ENCODE assay signal across 15 cellular contexts in genomic region chr14:30243157-30243556, GRCh38.
"Had no signal": no experiment of that assay in that cellular context is flagged by ENCODE, and none has a peak within 500 bp of the region (broad histone marks: within the 10 kb centered on the region; RNA-seq: fewer than 3 reads in every experiment).

No MANE protein-coding gene starts in this region.

- H3K36me3 ChIP-seq: gastrocnemius medialis, heart right ventricle, left ventricle myocardium inferior had no signal

- H3K4me3 ChIP-seq: gastrocnemius medialis, heart right ventricle, left ventricle myocardium inferior had no signal

- DNase-seq: activated CD8-positive, alpha-beta memory T cell treated with anti-CD3 and anti-CD28 coated beads, Interleukin-2, amount 50 U/mL, for 4 hours; activated CD8-positive, alpha-beta T cell treated with anti-CD3 and anti-CD28 coated beads for 36 hours; activated naive CD8-positive, alpha-beta T cell treated with anti-CD3 and anti-CD28 coated beads, Interleukin-2, amount 10 ng/mL, durations not matched to agents 7 days and 5 days; activated T-cell treated with anti-CD3 and anti-CD28 coated beads, Interleukin-2, amount 50 U/mL, for 72 hours; aorta; gastrocnemius medialis; heart right ventricle; kidney; left ventricle myocardium inferior; stimulated activated CD4-positive, alpha-beta T cell treated with anti-CD3 and anti-CD28 coated beads, Interleukin-4, amount 100 ng/mL, for 24 hours; stimulated activated naive CD8-positive, alpha-beta T cell treated with anti-CD3 and anti-CD28 coated beads, Interleukin-15, amount 100 ng/mL, for 72 hours; T1000 had no signal

- H3K4me3 Mint-ChIP-seq: activated CD8-positive, alpha-beta T cell treated with anti-CD3 and anti-CD28 coated beads for 36 hours; activated naive CD8-positive, alpha-beta T cell treated with anti-CD3 and anti-CD28 coated beads, Interleukin-2, amount 10 ng/mL, durations not matched to agents 7 days and 5 days; activated T-cell treated with anti-CD3 and anti-CD28 coated beads, Interleukin-2, amount 50 U/mL, for 72 hours; memory B cell; natural killer cell treated with Interleukin-12 subunit alpha and Interleukin-12 subunit beta and Interleukin-15 and Interleukin-18, amount 100 ng/mL, for 72 hours; stimulated activated naive CD8-positive, alpha-beta T cell treated with anti-CD3 and anti-CD28 coated beads, Interleukin-15, amount 100 ng/mL, for 72 hours had no signal

- H3K4me1 Mint-ChIP-seq: activated naive CD8-positive, alpha-beta T cell treated with anti-CD3 and anti-CD28 coated beads, Interleukin-2, amount 10 ng/mL, durations not matched to agents 7 days and 5 days; memory B cell; stimulated activated naive CD8-positive, alpha-beta T cell treated with anti-CD3 and anti-CD28 coated beads, Interleukin-15, amount 100 ng/mL, for 72 hours had no signal

- H3K36me3 Mint-ChIP-seq: activated naive CD8-positive, alpha-beta T cell treated with anti-CD3 and anti-CD28 coated beads, Interleukin-2, amount 10 ng/mL, durations not matched to agents 7 days and 5 days; memory B cell; natural killer cell treated with Interleukin-12 subunit alpha and Interleukin-12 subunit beta and Interleukin-15 and Interleukin-18, amount 100 ng/mL, for 72 hours had no signal

- H3K27ac ChIP-seq: gastrocnemius medialis, heart right ventricle, left ventricle myocardium inferior, VCaP had no signal

- H3K27me3 Mint-ChIP-seq: activated CD8-positive, alpha-beta T cell treated with anti-CD3 and anti-CD28 coated beads for 36 hours; activated naive CD8-positive, alpha-beta T cell treated with anti-CD3 and anti-CD28 coated beads, Interleukin-2, amount 10 ng/mL, durations not matched to agents 7 days and 5 days; memory B cell; natural killer cell treated with Interleukin-12 subunit alpha and Interleukin-12 subunit beta and Interleukin-15 and Interleukin-18, amount 100 ng/mL, for 72 hours; stimulated activated naive CD8-positive, alpha-beta T cell treated with anti-CD3 and anti-CD28 coated beads, Interleukin-15, amount 100 ng/mL, for 72 hours had no signal

- H3K9me3 Mint-ChIP-seq: activated CD8-positive, alpha-beta T cell treated with anti-CD3 and anti-CD28 coated beads for 36 hours; activated naive CD8-positive, alpha-beta T cell treated with anti-CD3 and anti-CD28 coated beads, Interleukin-2, amount 10 ng/mL, durations not matched to agents 7 days and 5 days had no signal

- H3K27ac Mint-ChIP-seq: activated CD8-positive, alpha-beta T cell treated with anti-CD3 and anti-CD28 coated beads for 36 hours; activated naive CD8-positive, alpha-beta T cell treated with anti-CD3 and anti-CD28 coated beads, Interleukin-2, amount 10 ng/mL, durations not matched to agents 7 days and 5 days; activated T-cell treated with anti-CD3 and anti-CD28 coated beads, Interleukin-2, amount 50 U/mL, for 72 hours; memory B cell; natural killer cell treated with Interleukin-12 subunit alpha and Interleukin-12 subunit beta and Interleukin-15 and Interleukin-18, amount 100 ng/mL, for 72 hours; stimulated activated naive CD8-positive, alpha-beta T cell treated with anti-CD3 and anti-CD28 coated beads, Interleukin-15, amount 100 ng/mL, for 72 hours had no signal

- H3K9me3 ChIP-seq: gastrocnemius medialis, heart right ventricle, left ventricle myocardium inferior had no signal

- H3K4me1 ChIP-seq: gastrocnemius medialis, heart right ventricle, left ventricle myocardium inferior had no signal

- ATAC-seq: activated CD8-positive, alpha-beta T cell treated with anti-CD3 and anti-CD28 coated beads for 36 hours; activated T-cell treated with anti-CD3 and anti-CD28 coated beads, Interleukin-2, amount 50 U/mL, for 72 hours; natural killer cell treated with Interleukin-12 subunit alpha and Interleukin-12 subunit beta and Interleukin-15 and Interleukin-18, amount 100 ng/mL, for 72 hours; stimulated activated naive CD8-positive, alpha-beta T cell treated with anti-CD3 and anti-CD28 coated beads, Interleukin-15, amount 100 ng/mL, for 72 hours had no signal

- H3K27me3 ChIP-seq: gastrocnemius medialis had no signal
